Comparison of ENCODE assay signal across 17 cellular contexts in genomic region chrX:144681501-144681900, GRCh38.
DNase-seq lines count a peak whose midpoint lies in the region; ATAC-seq, FAIRE-seq and TF ChIP-seq lines count a peak whose summit lies in the region.
"Had no signal": no experiment of that assay in that cellular context is flagged by ENCODE, and none has a peak within 500 bp of the region (broad histone marks: within the 10 kb centered on the region; RNA-seq: fewer than 3 reads in every experiment).

No MANE protein-coding gene starts in this region.

- DNase-seq in AG10803 (ENCODE audit: low read depth): peak; percentile 52
- peak; percentile 15 for DNase-seq in M059J (ENCODE audit: low read depth)
- peak; percentile 23 for DNase-seq in T1000 (lab: John Stamatoyannopoulos, UW)
- peak; percentile 61 for DNase-seq in iris pigment epithelial cell (ENCODE audit: low read depth)
- no peak for DNase-seq in GM12892 (ENCODE audit: insufficient read length)
- DNase-seq in sciatic nerve (ENCODE audit: low spot score): no peak
- DNase-seq: activated CD4-positive, alpha-beta T cell treated with anti-CD3 and anti-CD28 coated beads for 48 hours; GM23248; naive B cell; NCI-H2107; NCI-H510A treated with DMSO at 0.1 percent for 48 hours; NK-92 treated with Interleukin-12 subunit alpha and Interleukin-12 subunit beta, amount 100 ng/mL, for 24 hours; T-helper 1 cell had no signal

- no peak for FAIRE-seq in GM12892 (lab: Jason Lieb, UNC)
- FAIRE-seq: endothelial cell of umbilical vein had no signal

- H3K4me3 ChIP-seq in AG10803 (ENCODE audit: low read length): no peak overlapping the region
- H3K4me3 ChIP-seq: ascending aorta, GM23248 had no signal

- TF ChIP-seq POLR2A in GM12892 (IDR thresholded peaks at IDR 0.05; ENCODE audit: low read depth, low read length): no peak

- ATAC-seq in esophagus mucosa (no peak), GM21528 (IDR thresholded peaks at IDR 0.05; ENCODE audit: low FRiP score, unreplicated experiment) (no peak), sciatic nerve (no peak)

- intact Hi-C loops in sciatic nerve (cut with DNase I): no loop called here

- TF ChIP-seq CTCF in AG10803 (conservative IDR thresholded peaks at IDR 0.05; ENCODE audit: low read length): no peak

Comparison
In these comparisons a context has a peak if more than half of its experiments do, and no peak if none do; other contexts are left out.
1. DNase-seq: peak in AG10803 (single experiment), M059J (single experiment), T1000 (single experiment) and iris pigment epithelial cell (single experiment); none in GM12892 (single experiment) and sciatic nerve (single experiment).